10 cellular contexts compared by ENCODE assay signal in genomic region chr16:84832488-84833141, GRCh38. TPM values are rescaled to one million over a fixed set of nuclear protein-coding genes. Genes with fewer than 3 reads are reported as not detected.
A peak's percentile ranks its signal among the peaks of the same experiment; 100 is the strongest.
DNase-seq lines count a peak whose midpoint lies in the region; ATAC-seq, FAIRE-seq and TF ChIP-seq lines count a peak whose summit lies in the region.
"Had no signal": no experiment of that assay in that cellular context is flagged by ENCODE, and none has a peak within 500 bp of the region (broad histone marks: within the 10 kb centered on the region; RNA-seq: fewer than 3 reads in every experiment).

No MANE protein-coding gene starts in this region.

- ATAC-seq in HepG2 = peak; percentile 15; the same call in 2 of the 3 replicates
- ATAC-seq in naive thymus-derived CD8-positive, alpha-beta T cell = no peak
- ATAC-seq in GM19395 (IDR thresholded peaks at IDR 0.05; ENCODE audit: unreplicated experiment) = no peak
- ATAC-seq in HG03571 (IDR thresholded peaks at IDR 0.05; ENCODE audit: unreplicated experiment) = no peak
- ATAC-seq in GM18867 (IDR thresholded peaks at IDR 0.05; ENCODE audit: unreplicated experiment) = no peak

- DNase-seq in HS-27A (ENCODE audit: low read depth) (peak; percentile 41), cardiac fibroblast (ENCODE audit: low read depth in 2 of 2) (peak; percentile 99), HepG2 (ENCODE audit: low spot score) (no peak)
- DNase-seq in naive thymus-derived CD8-positive, alpha-beta T cell = no peak
- DNase-seq: GDM1, PC-9 had no signal

- peaks cover under 1 to 18% (median 14%) of the 10 kb centered on the region in 5 donors for H3K27me3 Mint-ChIP-seq in naive thymus-derived CD8-positive, alpha-beta T cell

- no peak overlapping the region for H3K27ac ChIP-seq in HepG2 (ENCODE audit: extremely low read length, insufficient read depth, low read length)
- peak overlapping the region; percentile 100 for H3K27ac ChIP-seq in stomach smooth muscle (ENCODE audit: low read length)
- H3K27ac ChIP-seq: PC-9 had no signal

- POLR2A ChIA-PET in HepG2 (lab: Yijun Ruan, JAX) = no interaction called here
- POLR2A ChIA-PET in naive thymus-derived CD8-positive, alpha-beta T cell (lab: Charles Lee) = interaction anchor here (0.6 kb wide), 1 partner anchor 36 kb away, joined by 4 read pairs; no protein-coding TSS in a partner anchor

- no peak for TF ChIP-seq EP300 in HepG2 (IDR thresholded peaks at IDR 0.05; ENCODE audit: low read depth in 2 of 2, low read length in 2 of 2)
- no peak for TF ChIP-seq EP300 in HepG2 (CRISPR knock-in tag; IDR thresholded peaks at IDR 0.05; ENCODE audit: borderline replicate concordance)

- CTCF ChIA-PET in HepG2 (lab: Yijun Ruan, JAX; ENCODE audit: low intra/inter-chr PET ratio, low total read pairs) = no interaction called here

- FAIRE-seq in HepG2 (lab: Jason Lieb, UNC) = no peak

- H3K9ac ChIP-seq in HepG2 (ENCODE audit: insufficient read depth, low read depth, low read length) = no peak overlapping the region
- peak overlapping the region; percentile 95 to 96 for H3K9ac ChIP-seq in stomach smooth muscle (ENCODE audit: low read length in 2 of 2)

- H3K4me1 Mint-ChIP-seq in naive thymus-derived CD8-positive, alpha-beta T cell = no peaks in the 10 kb centered on the region

- peaks cover 8% of the 10 kb centered on the region; the same call in 1 of the 2 replicates for H3K4me1 ChIP-seq in HepG2 (ENCODE audit: insufficient read depth, low read length)
- peaks cover 86% of the 10 kb centered on the region for H3K4me1 ChIP-seq in stomach smooth muscle (ENCODE audit: control insufficient read depth, insufficient read depth, low read length)

- H3K9me3 ChIP-seq in HepG2 (ENCODE audit: low read length) (no peaks in the 10 kb centered on the region), stomach smooth muscle (ENCODE audit: control insufficient read depth in 2 of 2, low read length in 2 of 2) (peaks cover 0 to 3% of the 10 kb centered on the region in 2 donors)

- H3K4me2 ChIP-seq in HepG2 (ENCODE audit: low read depth, low read length) = peak overlapping the region; percentile 50
- H3K4me2 ChIP-seq: PC-9 had no signal

- H3K27me3 ChIP-seq in HepG2 (ENCODE audit: control insufficient read depth in 1 of 2, insufficient read depth in 2 of 2, low read length in 2 of 2) = peaks cover 16 to 77% of the 10 kb centered on the region in 2 experiments
- no peaks in the 10 kb centered on the region for H3K27me3 ChIP-seq in stomach smooth muscle (ENCODE audit: control insufficient read depth in 1 of 2, insufficient read depth in 2 of 2, low read length in 2 of 2)

- no peaks in the 10 kb centered on the region for H3K9me3 Mint-ChIP-seq in naive thymus-derived CD8-positive, alpha-beta T cell

- TF ChIP-seq POLR2A in HepG2 (IDR thresholded peaks at IDR 0.05; ENCODE audit: insufficient read depth in 1 of 2, low read depth in 2 of 2, low read length in 2 of 2) = no peak

- no peak for TF ChIP-seq RAD21 in HepG2 (CRISPR knock-in tag; IDR thresholded peaks at IDR 0.05)

- TF ChIP-seq CTCF in cardiac fibroblast (IDR thresholded peaks at IDR 0.05; ENCODE audit: low read depth, low read length) (no peak), HepG2 (CRISPR knock-in tag; IDR thresholded peaks at IDR 0.05) (no peak)

- no peaks in the 10 kb centered on the region for H4K20me1 ChIP-seq in HepG2 (ENCODE audit: insufficient read depth, low read length)

- WGBS in HepG2 (ENCODE audit: low lambda C conversion rate) = 51% methylated on average over 20 of the region's 20 CpGs

- no peak overlapping the region for H2AFZ ChIP-seq in HepG2 (ENCODE audit: low read length)
- H2AFZ ChIP-seq: PC-9 had no signal

- no peaks in the 10 kb centered on the region for H3K36me3 Mint-ChIP-seq in naive thymus-derived CD8-positive, alpha-beta T cell

- H3K36me3 ChIP-seq in HepG2 (replicated peaks in 1 of 2; ENCODE audit: control insufficient read depth in 1 of 2, insufficient read depth in 2 of 2, low read length in 2 of 2) = no peaks in the 10 kb centered on the region
- peaks cover 2 to 22% of the 10 kb centered on the region in 2 donors for H3K36me3 ChIP-seq in stomach smooth muscle (ENCODE audit: control insufficient read depth in 2 of 2, insufficient read depth in 2 of 2, low read length in 2 of 2)

- H3K4me3 Mint-ChIP-seq in naive thymus-derived CD8-positive, alpha-beta T cell = no peak overlapping the region

- intact Hi-C loops in HepG2 (cut with micrococcal nuclease; ENCODE audit: unreplicated experiment) = no loop called here

- BruUV-seq in HepG2 (replicated peaks; lab: Mats Ljungman, UMichigan) = no TSS peak

- no peaks in the 10 kb centered on the region for H3K79me2 ChIP-seq in HepG2 (ENCODE audit: insufficient read depth, low read length)

- no peak overlapping the region for H3K27ac Mint-ChIP-seq in naive thymus-derived CD8-positive, alpha-beta T cell

- in situ Hi-C loops in HepG2 (cut with HindIII; ENCODE audit: extremely low pct_ligation_motif_present, low pct_unique_long_range_greater_than_20kb) = no loop called here

- peak overlapping the region; percentile 1 to 38 for H3K4me3 ChIP-seq in cardiac fibroblast (replicated peaks in 1 of 2; ENCODE audit: low read depth in 2 of 2, low read length in 2 of 2)
- H3K4me3 ChIP-seq in HepG2 (replicated peaks in 1 of 3; ENCODE audit: insufficient read depth in 1 of 3, low read depth in 2 of 3, low read length in 3 of 3) = peak overlapping the region in 2 of 3 experiments; percentile 23 to 36; a peak in 3 of 6 replicates
- peak overlapping the region; percentile 45 to 69 for H3K4me3 ChIP-seq in stomach smooth muscle (ENCODE audit: low read length in 2 of 2)
- H3K4me3 ChIP-seq: PC-9 had no signal

TF ChIP-seq in HepG2, 621 proteins besides CTCF, POLR2A, EP300 and RAD21 (continues in another document):
- TF ChIP-seq CEBPG (CRISPR knock-in tag; IDR thresholded peaks at IDR 0.05) = peak; percentile 39
- no peak for TF ChIP-seq TRIM24 (CRISPR knock-in tag; IDR thresholded peaks at IDR 0.05)
- TF ChIP-seq TGIF2 (CRISPR knock-in tag; IDR thresholded peaks at IDR 0.05) = no peak
- TF ChIP-seq ZSCAN9 (CRISPR knock-in tag; IDR thresholded peaks at IDR 0.05; ENCODE audit: borderline replicate concordance) = no peak
- no peak for TF ChIP-seq MTA3 (CRISPR knock-in tag; IDR thresholded peaks at IDR 0.05)
- peak; percentile 55; the same call in 1 of the 2 replicates for TF ChIP-seq CEBPB (IDR thresholded peaks at IDR 0.05; ENCODE audit: borderline replicate concordance, low read depth, low read length)
- TF ChIP-seq THAP7 (CRISPR knock-in tag; IDR thresholded peaks at IDR 0.05) = no peak
- TF ChIP-seq GLI4 (CRISPR knock-in tag; IDR thresholded peaks at IDR 0.05; ENCODE audit: borderline replicate concordance) = no peak
- no peak for TF ChIP-seq CAMTA2 (CRISPR knock-in tag; IDR thresholded peaks at IDR 0.05; ENCODE audit: borderline replicate concordance)
- peak; percentile 26; the same call in 1 of the 2 replicates for TF ChIP-seq TBX2 (CRISPR knock-in tag; IDR thresholded peaks at IDR 0.05; ENCODE audit: borderline replicate concordance)
- no peak for TF ChIP-seq CREB3 (CRISPR knock-in tag; IDR thresholded peaks at IDR 0.05)
- TF ChIP-seq REL (CRISPR knock-in tag; conservative IDR thresholded peaks at IDR 0.05) = no peak
- TF ChIP-seq PLRG1 (conservative IDR thresholded peaks at IDR 0.05) = no peak
- TF ChIP-seq ZNF629 (CRISPR knock-in tag; conservative IDR thresholded peaks at IDR 0.05) = peak; percentile 77

RNA-seq across cellular contexts. Expression of gene CRISPLD2, which starts 12.8 kb away (rescaled TPM):
- total RNA-seq in HepG2 (2016; rRNA removed; fragmentation: Illumina TruSeq; extraction: Trizol) = 0.14 and 0.31 TPM in 2 replicates
- total RNA-seq in HepG2 (2016; cell fraction: cytosol; rRNA removed; fragmentation: Illumina TruSeq; extraction: Trizol; ENCODE audit: low read depth) = not detected in 2 replicates
- total RNA-seq in HepG2 (2016; cell fraction: insoluble cytoplasmic fraction; rRNA removed; fragmentation: Illumina TruSeq; extraction: Trizol) = 0.15 TPM in 2 replicates
- total RNA-seq in HepG2 (2016; cell fraction: membrane; rRNA removed; fragmentation: Illumina TruSeq; extraction: Trizol) = not detected in 2 replicates
- total RNA-seq in HepG2 (2016; cell fraction: nucleus; rRNA removed; fragmentation: Illumina TruSeq; extraction: Trizol) = not detected in 2 replicates
- polyA plus RNA-seq in HepG2 (2011; rRNA removed) = 0.04 and 0.25 TPM in 2 replicates
- 0.05 and 0.15 TPM in 2 replicates for polyA plus RNA-seq in HepG2 (2011; cell fraction: cytosol; rRNA removed)
- polyA plus RNA-seq in HepG2 (2011; cell fraction: nucleus; rRNA removed) = 0.08 and 0.17 TPM in 2 replicates
- polyA plus RNA-seq in HepG2 (2012) = 0.07 and 0.31 TPM in 2 replicates
- not detected in 2 replicates for polyA plus RNA-seq in HepG2 (2016; cell fraction: cytosol; fragmentation: Illumina TruSeq; extraction: Trizol; ENCODE audit: low read depth)
- not detected in 2 replicates for polyA plus RNA-seq in HepG2 (2016; cell fraction: insoluble cytoplasmic fraction; fragmentation: Illumina TruSeq; extraction: Trizol; ENCODE audit: low read depth)
- polyA plus RNA-seq in HepG2 (2016; cell fraction: membrane; fragmentation: Illumina TruSeq; extraction: Trizol; ENCODE audit: low read depth) = not detected in 2 replicates
- 0.33 TPM in 1 of 2 replicates, not detected in the other for polyA plus RNA-seq in HepG2 (2016; cell fraction: nucleus; fragmentation: Illumina TruSeq; extraction: Trizol; ENCODE audit: insufficient read depth, low read depth)
- polyA minus RNA-seq in HepG2 (2011; rRNA and poly(A)+ RNA removed; ENCODE audit: low replicate concordance) = 0.44 and 0.89 TPM in 2 replicates
- not detected in 2 replicates for polyA minus RNA-seq in HepG2 (2011; cell fraction: cytosol; rRNA and poly(A)+ RNA removed)
- polyA minus RNA-seq in HepG2 (2011; cell fraction: nucleus; rRNA and poly(A)+ RNA removed) = 0.25 and 0.77 TPM in 2 replicates
- not detected for total RNA-seq in naive thymus-derived CD8-positive, alpha-beta T cell
- polyA plus RNA-seq in naive thymus-derived CD8-positive, alpha-beta T cell = under 1 TPM; 0.05 to 0.24 (median 0.07) TPM

Comparison
In these comparisons a context has a peak if more than half of its experiments do, and no peak if none do; other contexts are left out.
1. DNase-seq: peak in HS-27A (single experiment) and cardiac fibroblast (2 of 2); none in HepG2 (single experiment) and naive thymus-derived CD8-positive, alpha-beta T cell (0 of 10).
2. Peak in every context shown above with its lines, with median percentiles within 50 percentile points of each other: H3K4me3 ChIP-seq.